ENCODE assay signal across 1 cellular context in the genomic region with DNA sequence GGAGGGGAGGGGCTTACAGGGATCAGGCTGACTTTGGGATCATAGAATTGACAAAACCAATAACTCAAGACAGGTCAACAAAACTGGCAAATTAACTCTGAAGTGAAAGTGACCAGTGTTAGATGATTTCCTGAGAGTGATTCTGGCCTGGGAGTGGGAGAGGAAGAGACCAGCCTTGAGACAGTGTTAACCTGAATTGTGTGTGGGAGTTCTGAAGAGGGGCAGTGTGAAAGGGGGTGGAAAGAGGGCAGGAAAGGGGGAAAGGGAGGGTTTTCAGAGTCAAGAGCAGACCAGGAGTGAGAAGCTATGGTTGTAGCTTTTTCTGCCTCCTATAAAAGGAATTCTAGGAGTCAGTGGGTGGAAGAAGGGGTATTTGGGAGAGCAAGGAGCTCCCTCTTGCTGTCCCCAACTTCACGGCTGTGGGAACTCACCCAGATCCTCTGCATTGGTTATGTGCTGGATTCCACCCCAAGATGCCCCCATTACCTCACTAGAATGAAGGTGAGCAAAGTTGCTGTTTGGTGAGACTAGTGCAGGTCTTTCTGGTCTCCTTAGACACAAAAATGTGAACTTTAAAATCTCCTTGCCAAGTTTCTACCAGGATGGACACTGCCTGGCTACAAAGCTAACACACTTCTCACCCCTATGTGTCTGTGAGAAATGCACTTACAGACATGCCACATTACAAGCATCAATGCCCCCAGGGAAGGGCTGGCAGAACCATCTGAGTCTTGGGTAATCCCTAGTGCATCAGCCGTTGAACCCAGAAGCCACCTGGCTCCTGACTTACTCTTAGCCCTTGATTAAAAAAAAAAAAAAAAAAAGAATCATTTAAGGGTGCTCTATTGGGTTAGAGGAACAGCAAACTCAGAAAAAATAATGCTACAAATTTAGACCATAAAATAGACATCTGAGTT.
TF ChIP-seq lines count a peak whose summit lies in the region.

No MANE protein-coding gene starts in this region.

TF ChIP-seq in IMR-90, 13 proteins besides CTCF, POLR2A, EP300 and RAD21:
- TF ChIP-seq MAZ (IDR thresholded peaks at IDR 0.05; ENCODE audit: borderline replicate concordance, low read depth, low read length), result no peak
- TF ChIP-seq NFE2L2 (IDR thresholded peaks at IDR 0.05; ENCODE audit: low read depth, low read length), result no peak
- no peak for TF ChIP-seq MXI1 (IDR thresholded peaks at IDR 0.05; ENCODE audit: borderline replicate concordance, low read depth, low read length)
- TF ChIP-seq SMC3 (IDR thresholded peaks at IDR 0.05; ENCODE audit: low read depth, low read length), result no peak
- TF ChIP-seq RFX5 (IDR thresholded peaks at IDR 0.05; ENCODE audit: low read depth, low read length), result no peak
- no peak for TF ChIP-seq MAFK (IDR thresholded peaks at IDR 0.05; ENCODE audit: low read depth, low read length)
- TF ChIP-seq CEBPB (IDR thresholded peaks at IDR 0.05; ENCODE audit: low read depth, low read length), result no peak
- no peak for TF ChIP-seq FOS (IDR thresholded peaks at IDR 0.05; ENCODE audit: low read depth, low read length)
- no peak for TF ChIP-seq RCOR1 (IDR thresholded peaks at IDR 0.05; ENCODE audit: insufficient replicate concordance, low read length)
- no peak for TF ChIP-seq USF2 (IDR thresholded peaks at IDR 0.05; ENCODE audit: low read depth, low read length)
- TF ChIP-seq, protein P1, sequence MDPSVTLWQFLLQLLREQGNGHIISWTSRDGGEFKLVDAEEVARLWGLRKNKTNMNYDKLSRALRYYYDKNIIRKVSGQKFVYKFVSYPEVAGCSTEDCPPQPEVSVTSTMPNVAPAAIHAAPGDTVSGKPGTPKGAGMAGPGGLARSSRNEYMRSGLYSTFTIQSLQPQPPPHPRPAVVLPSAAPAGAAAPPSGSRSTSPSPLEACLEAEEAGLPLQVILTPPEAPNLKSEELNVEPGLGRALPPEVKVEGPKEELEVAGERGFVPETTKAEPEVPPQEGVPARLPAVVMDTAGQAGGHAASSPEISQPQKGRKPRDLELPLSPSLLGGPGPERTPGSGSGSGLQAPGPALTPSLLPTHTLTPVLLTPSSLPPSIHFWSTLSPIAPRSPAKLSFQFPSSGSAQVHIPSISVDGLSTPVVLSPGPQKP (IDR thresholded peaks at IDR 0.05; ENCODE audit: borderline replicate concordance, low read depth, low read length), result no peak
- TF ChIP-seq CHD1 (IDR thresholded peaks at IDR 0.05; ENCODE audit: low read depth, low read length), result no peak
- TF ChIP-seq BHLHE40 (IDR thresholded peaks at IDR 0.05; ENCODE audit: low read depth, low read length), result no peak
